18 cellular contexts compared by ENCODE assay signal in genomic region chr4:52843958-52844357, GRCh38. TPM values are rescaled to one million over a fixed set of nuclear protein-coding genes. Genes with fewer than 3 reads are reported as not detected.
DNase-seq lines count a peak whose midpoint lies in the region; ATAC-seq and TF ChIP-seq lines count a peak whose summit lies in the region.
"Had no signal": no experiment of that assay in that cellular context is flagged by ENCODE, and none has a peak within 500 bp of the region (broad histone marks: within the 10 kb centered on the region; RNA-seq: fewer than 3 reads in every experiment).

No MANE protein-coding gene starts in this region.

- H3K36me3 ChIP-seq in mammary epithelial cell (ENCODE audit: insufficient read depth, low read length) (no peaks in the 10 kb centered on the region), upper lobe of right lung (no peaks in the 10 kb centered on the region)
- H3K36me3 ChIP-seq: colonic mucosa, esophagus squamous epithelium, ovary, thoracic aorta had no signal

- peak overlapping the region; percentile 14 for H2AFZ ChIP-seq in mammary epithelial cell (ENCODE audit: low read depth, low read length)

- no peak overlapping the region for H3K4me3 Mint-ChIP-seq in MCF 10A (ENCODE audit: unreplicated experiment)
- H3K4me3 Mint-ChIP-seq: activated T-helper 1 cell treated with anti-CD3 and anti-CD28 coated beads, Interleukin-12 subunit alpha, Interleukin-12 subunit beta, Interleukin-2, Interleukin-4 antibody, amounts not matched to agents 30 ng/mL and 10 ng/mL and 1 ng/mL, durations not matched to agents 14 hours and 24 hours and 36 hours; T-cell had no signal

- H3K27ac ChIP-seq in mammary epithelial cell (ENCODE audit: insufficient read depth, low read depth, low read length), result no peak overlapping the region
- no peak overlapping the region for H3K27ac ChIP-seq in upper lobe of right lung
- H3K27ac ChIP-seq: A549, colonic mucosa, esophagus squamous epithelium, ovary, thoracic aorta had no signal

- TF ChIP-seq CTCF in mammary epithelial cell (conservative IDR thresholded peaks at IDR 0.05 in 1 of 2, IDR thresholded peaks at IDR 0.05 in 1 of 2; ENCODE audit: extremely low read depth in 1 of 2, insufficient read depth in 1 of 2, low read depth in 1 of 2, low read length in 2 of 2) (no peak), MCF 10A (IDR thresholded peaks at IDR 0.05; ENCODE audit: unreplicated experiment) (no peak), upper lobe of right lung (IDR thresholded peaks at IDR 0.05) (no peak)

- H3K4me1 Mint-ChIP-seq in MCF 10A (ENCODE audit: insufficient read depth, unreplicated experiment), result peaks cover 4% of the 10 kb centered on the region

- DNase-seq in mammary epithelial cell, result no peak
- DNase-seq in MCF 10A (ENCODE audit: unreplicated experiment), result no peak
- DNase-seq in NOMO-1 (lab: John Stamatoyannopoulos, UW; ENCODE audit: unreplicated experiment in 2 of 2), result peak; percentile 66 to 67
- peak; percentile 30 for DNase-seq in germinal center (ENCODE audit: low spot score)
- no peak for DNase-seq in upper lobe of right lung
- DNase-seq in T-helper 2 cell, result no peak
- no peak for DNase-seq in NCI-H2029 (lab: John Stamatoyannopoulos, UW)
- no peak for DNase-seq in activated CD4-positive, alpha-beta T cell treated with anti-CD3 and anti-CD28 coated beads, Interleukin-2, amount 50 U/mL, for 4 hours
- DNase-seq: activated CD4-positive, alpha-beta T cell treated with anti-CD3 and anti-CD28 coated beads for 48 hours; colonic mucosa; esophagus squamous epithelium; GOT3; NCI-H1048; ovary; T-cell had no signal

- in situ Hi-C loops in mammary epithelial cell (cut with MboI; ENCODE audit: low sequenced_read_pairs in 2 of 2), result loop anchor here in 1 of 2 donors (25.0 kb wide), 1 partner anchor 282 kb away; no protein-coding TSS in a partner anchor

- BruUV-seq in mammary epithelial cell (replicated peaks; lab: Mats Ljungman, UMichigan), result no TSS peak
- BruUV-seq in MCF 10A (replicated peaks; lab: Mats Ljungman, UMichigan), result no TSS peak

- H3K9ac ChIP-seq in mammary epithelial cell (ENCODE audit: insufficient read depth, low read length), result no peak overlapping the region

- dilution Hi-C loops in mammary epithelial cell (cut with HindIII; ENCODE audit: low sequenced_read_pairs), result no loop called here

- POLR2A ChIA-PET in MCF 10A (lab: Yijun Ruan, JAX), result interaction anchor here (1.1 to 1.6 kb wide), 2 partner anchors 9 to 21 kb away, joined by 3 to 4 read pairs; no protein-coding TSS in a partner anchor

- H3K4me2 ChIP-seq in mammary epithelial cell (ENCODE audit: insufficient read depth, low read depth, low read length), result no peak overlapping the region
- H3K4me2 ChIP-seq: A549 had no signal

- peaks cover 15% of the 10 kb centered on the region for H3K4me1 ChIP-seq in mammary epithelial cell (ENCODE audit: insufficient read depth, low read length)
- no peaks in the 10 kb centered on the region for H3K4me1 ChIP-seq in upper lobe of right lung
- H3K4me1 ChIP-seq: A549, colonic mucosa had no signal

- no peaks in the 10 kb centered on the region for H4K20me1 ChIP-seq in mammary epithelial cell (ENCODE audit: insufficient read depth, low read length)

- H3K4me3 ChIP-seq in mammary epithelial cell (replicated peaks in 1 of 3; ENCODE audit: insufficient read depth in 1 of 3, low read depth in 2 of 3, low read length in 3 of 3), result no peak overlapping the region
- no peak overlapping the region for H3K4me3 ChIP-seq in upper lobe of right lung
- H3K4me3 ChIP-seq: A549, colonic mucosa, esophagus squamous epithelium, ovary, thoracic aorta had no signal

- CTCF ChIA-PET in mammary epithelial cell (lab: Charles Lee; ENCODE audit: low non-redundant PET) (no interaction called here), MCF 10A (lab: Yijun Ruan, JAX) (interaction anchor here (0.7 kb wide), 1 partner anchor 89 kb away, joined by 3 read pairs; no protein-coding TSS in a partner anchor)

- H3K27ac Mint-ChIP-seq in MCF 10A (ENCODE audit: low read depth, unreplicated experiment), result no peak overlapping the region
- H3K27ac Mint-ChIP-seq: activated T-helper 1 cell treated with anti-CD3 and anti-CD28 coated beads, Interleukin-12 subunit alpha, Interleukin-12 subunit beta, Interleukin-2, Interleukin-4 antibody, amounts not matched to agents 30 ng/mL and 10 ng/mL and 1 ng/mL, durations not matched to agents 14 hours and 24 hours and 36 hours; T-cell had no signal

- H3K9me3 Mint-ChIP-seq in MCF 10A (ENCODE audit: unreplicated experiment), result no peaks in the 10 kb centered on the region
- H3K9me3 Mint-ChIP-seq: activated T-helper 1 cell treated with anti-CD3 and anti-CD28 coated beads, Interleukin-12 subunit alpha, Interleukin-12 subunit beta, Interleukin-2, Interleukin-4 antibody, amounts not matched to agents 30 ng/mL and 10 ng/mL and 1 ng/mL, durations not matched to agents 14 hours and 24 hours and 36 hours; T-cell had no signal

- no peaks in the 10 kb centered on the region for H3K79me2 ChIP-seq in mammary epithelial cell (ENCODE audit: insufficient read depth, low read length)

- no peaks in the 10 kb centered on the region for H3K27me3 Mint-ChIP-seq in MCF 10A (ENCODE audit: insufficient read depth, unreplicated experiment)

- WGBS in mammary epithelial cell (ENCODE audit: low coverage, missing lambda C conversion rate), result 100% methylated on average over 3 of the region's 3 CpGs

- H3K36me3 Mint-ChIP-seq in MCF 10A (ENCODE audit: insufficient read depth, unreplicated experiment), result no peaks in the 10 kb centered on the region
- H3K36me3 Mint-ChIP-seq: T-cell had no signal

- intact Hi-C loops in mammary epithelial cell (cut with micrococcal nuclease), result no loop called here
- intact Hi-C loops in MCF 10A (cut with micrococcal nuclease), result no loop called here
- intact Hi-C loops in upper lobe of right lung (cut with DNase I), result no loop called here

- no peaks in the 10 kb centered on the region for H3K27me3 ChIP-seq in mammary epithelial cell (ENCODE audit: insufficient read depth, low read length)
- H3K27me3 ChIP-seq in upper lobe of right lung, result no peaks in the 10 kb centered on the region
- H3K27me3 ChIP-seq: colonic mucosa, esophagus squamous epithelium, ovary had no signal

- peak; percentile 76 for ATAC-seq in upper lobe of right lung
- ATAC-seq: A549, T-cell had no signal

- no peaks in the 10 kb centered on the region for H3K9me3 ChIP-seq in mammary epithelial cell (replicated peaks; ENCODE audit: insufficient read depth, low read length)
- no peaks in the 10 kb centered on the region for H3K9me3 ChIP-seq in upper lobe of right lung
- H3K9me3 ChIP-seq: A549, colonic mucosa, esophagus squamous epithelium, ovary, thoracic aorta had no signal

RNA-seq across cellular contexts. Expression of gene RASL11B, which starts 18.2 kb away (rescaled TPM):
- total RNA-seq in mammary epithelial cell (1 to 10 TPM; 2.4 to 3.5 TPM), MCF 10A (2022) (1.7 and 2.6 TPM in 2 replicates), upper lobe of right lung (2.2 TPM)
- 3.3 TPM for polyA plus RNA-seq in mammary epithelial cell
- not detected for polyA minus RNA-seq in mammary epithelial cell

Comparison
In these comparisons a context has a peak if more than half of its experiments do, and no peak if none do; other contexts are left out.
1. DNase-seq: peak in NOMO-1 (2 of 2) and germinal center (single experiment); none in mammary epithelial cell (single experiment), MCF 10A (single experiment), upper lobe of right lung (single experiment), T-helper 2 cell (0 of 5), NCI-H2029 (single experiment) and activated CD4-positive, alpha-beta T cell treated with anti-CD3 and anti-CD28 coated beads, Interleukin-2, amount 50 U/mL, for 4 hours (0 of 2).